In genomic region chr6:25132934-25133333, GRCh38 we compare ENCODE assay signal across 15 cellular contexts.
DNase-seq lines count a peak whose midpoint lies in the region; ATAC-seq and TF ChIP-seq lines count a peak whose summit lies in the region.
"Had no signal": no experiment of that assay in that cellular context is flagged by ENCODE, and none has a peak within 500 bp of the region (broad histone marks: within the 10 kb centered on the region; RNA-seq: fewer than 3 reads in every experiment).

No MANE protein-coding gene starts in this region.

- no peak overlapping the region for H4K5ac ChIP-seq in mesendoderm (ENCODE audit: low read length)

- H2BK120ac ChIP-seq in mesendoderm (ENCODE audit: low read depth, low read length): no peak overlapping the region

- WGBS in right cardiac atrium: 93% methylated on average over 1 of the region's 1 CpG
- WGBS in mesendoderm (ENCODE audit: extremely low coverage, insufficient coverage, low lambda C conversion rate): no CpG with 5 or more reads among the region's 1 CpG

- H3K4me3 ChIP-seq in right cardiac atrium (ENCODE audit: low read length) (peak overlapping the region; percentile 20), mesendoderm (ENCODE audit: low read length) (no peak overlapping the region)
- H3K4me3 ChIP-seq: BLaER1 had no signal

- no peak for TF ChIP-seq CTCF in GM13976 (IDR thresholded peaks at IDR 0.05; ENCODE audit: borderline replicate concordance, control extremely low read depth, extremely low read depth, insufficient read depth, missing control alignments)

- H2AK5ac ChIP-seq in mesendoderm (ENCODE audit: low read length): no peak overlapping the region

- H3K36me3 Mint-ChIP-seq in activated CD4-positive, alpha-beta memory T cell treated with anti-CD3 and anti-CD28 coated beads, Interleukin-2, amount 10 ng/mL, durations not matched to agents 7 days and 5 days (ENCODE audit: low read depth): peaks cover 95% of the 10 kb centered on the region

- H3K4me1 ChIP-seq in right cardiac atrium (ENCODE audit: control insufficient read depth, insufficient read depth, low read length) (peaks cover 1% of the 10 kb centered on the region), mesendoderm (ENCODE audit: control insufficient read depth, low read depth, low read length) (no peaks in the 10 kb centered on the region)

- no peak for ATAC-seq in right cardiac atrium
- ATAC-seq: sciatic nerve had no signal

- peaks cover 58% of the 10 kb centered on the region for H3K4me1 Mint-ChIP-seq in activated CD4-positive, alpha-beta memory T cell treated with anti-CD3 and anti-CD28 coated beads, Interleukin-2, amount 10 ng/mL, durations not matched to agents 7 days and 5 days

- H3K27ac Mint-ChIP-seq in activated CD4-positive, alpha-beta memory T cell treated with anti-CD3 and anti-CD28 coated beads, Interleukin-2, amount 10 ng/mL, durations not matched to agents 7 days and 5 days: no peak overlapping the region

- no peak overlapping the region for H3K9ac ChIP-seq in mesendoderm (ENCODE audit: low read length)
- H3K9ac ChIP-seq: BLaER1 had no signal

- H3K79me1 ChIP-seq in mesendoderm (ENCODE audit: low read length): no peaks in the 10 kb centered on the region

- in situ Hi-C loops in GM13976 (cut with MboI; ENCODE audit: low sequenced_read_pairs, unreplicated experiment): no loop called here

- H3K27me3 Mint-ChIP-seq in activated CD4-positive, alpha-beta memory T cell treated with anti-CD3 and anti-CD28 coated beads, Interleukin-2, amount 10 ng/mL, durations not matched to agents 7 days and 5 days: no peaks in the 10 kb centered on the region

- peaks cover 19% of the 10 kb centered on the region for H3K9me3 Mint-ChIP-seq in activated CD4-positive, alpha-beta memory T cell treated with anti-CD3 and anti-CD28 coated beads, Interleukin-2, amount 10 ng/mL, durations not matched to agents 7 days and 5 days

- DNase-seq in right cardiac atrium (no peak), cardiac septum (ENCODE audit: low spot score) (no peak), mesendoderm (peak; percentile 33), GM13976 (ENCODE audit: low spot score) (no peak), inferior parietal cortex (ENCODE audit: extremely low spot score) (no peak), NCI-H2227 (lab: John Stamatoyannopoulos, UW; ENCODE audit: unreplicated experiment) (no peak)
- DNase-seq in activated CD4-positive, alpha-beta memory T cell treated with anti-CD3 and anti-CD28 coated beads, Interleukin-2, amount 10 ng/mL, durations not matched to agents 7 days and 5 days: no peak
- DNase-seq: activated CD8-positive, alpha-beta memory T cell treated with anti-CD3 and anti-CD28 coated beads for 24 hours; adrenal gland; foreskin melanocyte; stimulated activated CD4-positive, alpha-beta T cell treated with anti-CD3 and anti-CD28 coated beads, Interleukin-2, amount 100 ng/mL, for 48 hours; stimulated activated CD8-positive, alpha-beta memory T cell treated with anti-CD3 and anti-CD28 coated beads, Interleukin-4, amount 100 ng/mL, for 48 hours; T1000 had no signal

- intact Hi-C loops in right cardiac atrium (cut with DNase I): no loop called here
- intact Hi-C loops in cardiac septum (cut with DNase I): no loop called here

- H3K4me2 ChIP-seq in mesendoderm (ENCODE audit: low read length): no peak overlapping the region
- H3K4me2 ChIP-seq: BLaER1 had no signal

- H3K4me3 Mint-ChIP-seq in activated CD4-positive, alpha-beta memory T cell treated with anti-CD3 and anti-CD28 coated beads, Interleukin-2, amount 10 ng/mL, durations not matched to agents 7 days and 5 days: peak overlapping the region; percentile 57

- H3K9me3 ChIP-seq in right cardiac atrium (ENCODE audit: control insufficient read depth, low read length): no peaks in the 10 kb centered on the region

- POLR2A ChIA-PET in activated CD4-positive, alpha-beta memory T cell treated with anti-CD3 and anti-CD28 coated beads, Interleukin-2, amount 10 ng/mL, durations not matched to agents 7 days and 5 days (lab: Charles Lee): interaction anchor here (0.9 kb wide), 1 partner anchor 33 kb away, joined by 3 read pairs; no protein-coding TSS in a partner anchor

- H3K4ac ChIP-seq in mesendoderm (ENCODE audit: low read depth, low read length): no peak overlapping the region

- H3K36me3 ChIP-seq in mesendoderm (ENCODE audit: control insufficient read depth, insufficient read depth, low read length): no peaks in the 10 kb centered on the region
- H3K36me3 ChIP-seq: adrenal gland, BLaER1 had no signal

- H3K27ac ChIP-seq in right cardiac atrium (ENCODE audit: low read length) (no peak overlapping the region), mesendoderm (ENCODE audit: low read depth, low read length) (no peak overlapping the region)
- H3K27ac ChIP-seq: adrenal gland, BLaER1 had no signal

- CTCF ChIA-PET in activated CD4-positive, alpha-beta memory T cell treated with anti-CD3 and anti-CD28 coated beads, Interleukin-2, amount 10 ng/mL, durations not matched to agents 7 days and 5 days (lab: Charles Lee): no interaction called here

- no peak overlapping the region for H2BK5ac ChIP-seq in mesendoderm (ENCODE audit: low read length)

- H3K79me2 ChIP-seq in mesendoderm (ENCODE audit: control insufficient read depth, insufficient read depth, low read length): no peaks in the 10 kb centered on the region

- no peak overlapping the region for H3K56ac ChIP-seq in mesendoderm (ENCODE audit: low read length)

- no peak overlapping the region for H3K18ac ChIP-seq in mesendoderm (ENCODE audit: low read length)

- no peak overlapping the region for H2BK15ac ChIP-seq in mesendoderm (replicated peaks; ENCODE audit: low read depth)

- no peak overlapping the region for H4K8ac ChIP-seq in mesendoderm (ENCODE audit: low read depth, low read length)

- H3K27me3 ChIP-seq in right cardiac atrium (ENCODE audit: control insufficient read depth, insufficient read depth) (no peaks in the 10 kb centered on the region), mesendoderm (ENCODE audit: insufficient read depth, low read length, poor library complexity) (peaks cover 2% of the 10 kb centered on the region)
- H3K27me3 ChIP-seq: adrenal gland, BLaER1 had no signal

- H3K23ac ChIP-seq in mesendoderm (ENCODE audit: low read length): no peak overlapping the region
